Comparison of ENCODE assay signal across 29 cellular contexts in the genomic region with DNA sequence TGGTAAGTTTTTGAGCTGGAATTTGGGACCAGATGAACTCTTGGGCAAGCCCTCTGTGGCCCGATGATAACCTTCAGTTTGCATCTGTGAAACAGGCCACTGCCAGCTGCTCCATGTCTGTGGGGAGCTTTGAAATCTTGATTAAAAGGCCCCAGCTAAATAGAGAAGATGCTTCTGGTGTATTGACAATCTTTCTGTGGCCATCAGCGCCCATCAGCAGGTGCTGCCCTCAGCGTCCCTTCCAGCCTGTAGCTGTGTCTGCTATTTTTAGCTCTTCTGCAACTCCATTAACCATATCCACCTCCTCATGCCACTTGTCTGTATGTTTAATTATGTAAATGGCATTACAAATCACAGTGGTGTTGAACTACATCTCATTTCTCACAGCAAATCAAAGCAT.
"Had no signal": no experiment of that assay in that cellular context is flagged by ENCODE, and none has a peak within 500 bp of the region (broad histone marks: within the 10 kb centered on the region; RNA-seq: fewer than 3 reads in every experiment).

No MANE protein-coding gene starts in this region.

- H3K27ac ChIP-seq: ascending aorta, gastroesophageal sphincter, lower lobe of right lung, neutrophil, right lobe of liver, skin epidermis, testis, transverse colon, WERI-Rb-1 had no signal

- H3K4me1 ChIP-seq: right lobe of liver, testis, transverse colon had no signal

- H3K36me3 ChIP-seq: ascending aorta, gastroesophageal sphincter, lower lobe of right lung, neutrophil, right lobe of liver, transverse colon, WERI-Rb-1 had no signal

- H3K4me3 ChIP-seq: ascending aorta, gastroesophageal sphincter, lower lobe of right lung, right lobe of liver, skin epidermis, testis, transverse colon had no signal

- H3K27me3 ChIP-seq: ascending aorta, gastroesophageal sphincter, neutrophil, right lobe of liver, testis, transverse colon had no signal

- H3K9me3 ChIP-seq: ascending aorta, gastroesophageal sphincter, lower lobe of right lung, neutrophil, right lobe of liver, testis, transverse colon had no signal

- DNase-seq: activated CD4-positive, alpha-beta T cell treated with anti-CD3 and anti-CD28 coated beads for 48 hours; activated CD4-positive, alpha-beta T cell treated with anti-CD3 and anti-CD28 coated beads, Interleukin-2, amount 50 U/mL, for 48 hours; activated CD8-positive, alpha-beta memory T cell treated with anti-CD3 and anti-CD28 coated beads for 24 hours; activated gamma-delta T cell; activated naive CD4-positive, alpha-beta T cell treated with anti-CD3 and anti-CD28 coated beads, Interleukin-2, amount 10 ng/mL, durations not matched to agents 7 days and 5 days; activated naive CD8-positive, alpha-beta T cell treated with anti-CD3 and anti-CD28 coated beads, Interleukin-2, amount 10 ng/mL, durations not matched to agents 7 days and 5 days; caudate nucleus; cortex of kidney; effector memory CD8-positive, alpha-beta T cell; erythroblast; head of caudate nucleus; hypothalamus; immature natural killer cell; lower lobe of right lung; mesenchymal stem cell; nephron progenitor cell; right lobe of liver; stimulated activated CD4-positive, alpha-beta T cell treated with anti-CD3 and anti-CD28 coated beads, Interleukin-12 subunit alpha, Interleukin-12 subunit beta, amount 100 ng/mL, for 4 hours; stimulated activated CD4-positive, alpha-beta T cell treated with anti-CD3 and anti-CD28 coated beads, Interleukin-4, amount 100 ng/mL, for 1 hour; stimulated activated naive CD8-positive, alpha-beta T cell treated with anti-CD3 and anti-CD28 coated beads, Interleukin-15, Interleukin-2, amounts not matched to agents 100 U/mL and 50 U/mL, for 24 hours; testis; transverse colon; WERI-Rb-1 had no signal

- ATAC-seq: activated CD4-positive, CD25-positive, alpha-beta regulatory T cell treated with anti-CD3 and anti-CD28 coated beads, Interleukin-2, amount 50 U/mL, for 24 hours; effector memory CD8-positive, alpha-beta T cell; gastroesophageal sphincter; left lobe of liver; lower lobe of right lung; right lobe of liver; stimulated activated naive CD8-positive, alpha-beta T cell treated with anti-CD3 and anti-CD28 coated beads, Interleukin-15, Interleukin-2, amounts not matched to agents 100 U/mL and 50 U/mL, for 24 hours had no signal
